Comparison of ENCODE assay signal across 12 cellular contexts in the genomic region with DNA sequence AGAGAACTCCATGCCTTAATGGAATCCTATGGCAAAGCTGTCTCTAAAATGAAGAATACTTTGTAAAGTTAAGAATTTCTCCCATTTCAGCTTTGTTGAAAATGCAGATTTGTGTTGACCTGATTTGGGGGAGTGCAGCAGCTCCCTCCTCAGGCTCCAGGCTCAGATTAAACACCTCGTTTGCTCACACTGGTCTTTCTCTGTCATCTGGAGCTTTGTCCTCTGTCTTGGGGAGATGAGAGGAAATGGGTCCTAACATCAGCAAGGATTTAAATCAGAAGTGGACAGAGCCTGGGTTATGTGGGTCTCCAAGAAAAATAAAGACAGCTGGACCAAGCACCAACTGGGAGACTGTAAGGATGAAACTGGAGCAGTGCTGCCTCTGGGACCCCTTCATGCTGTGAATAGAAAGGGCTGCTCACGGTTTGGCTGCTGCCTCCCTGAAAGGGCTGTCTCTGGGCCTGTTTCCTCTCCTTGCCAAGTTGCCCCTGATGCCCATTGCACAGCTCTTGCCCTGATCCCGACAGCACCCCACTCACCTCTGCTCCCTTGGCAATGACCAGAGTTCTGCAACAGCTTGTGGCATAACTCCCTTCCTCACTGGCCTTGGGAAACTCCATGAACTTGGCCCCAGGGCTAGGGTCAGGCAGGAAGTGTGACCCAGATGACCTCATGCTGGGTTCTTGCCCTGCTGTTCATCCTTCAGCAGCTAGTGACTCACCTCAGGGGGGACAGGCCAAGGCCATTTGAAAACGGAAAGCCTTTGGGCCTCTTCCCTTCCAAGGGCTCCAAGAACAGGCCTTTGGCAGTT.
DNase-seq lines count a peak whose midpoint lies in the region; ATAC-seq and TF ChIP-seq lines count a peak whose summit lies in the region.
"Had no signal": no experiment of that assay in that cellular context is flagged by ENCODE, and none has a peak within 500 bp of the region (broad histone marks: within the 10 kb centered on the region; RNA-seq: fewer than 3 reads in every experiment).

No MANE protein-coding gene starts in this region.

- peaks cover 3% of the 10 kb centered on the region for H3K4me1 Mint-ChIP-seq in progenitor cell of endocrine pancreas (ENCODE audit: low read depth)

- DNase-seq in AG09309 (ENCODE audit: low read depth) (no peak), M059J (ENCODE audit: low read depth) (peak; percentile 87), fibroblast of mammary gland (ENCODE audit: low read depth) (peak; percentile 69), mesendoderm (peak; percentile 88), progenitor cell of endocrine pancreas (ENCODE audit: low spot score, unreplicated experiment) (no peak), NK-92 (lab: John Stamatoyannopoulos, UW; ENCODE audit: unreplicated experiment) (no peak)
- DNase-seq: activated naive CD4-positive, alpha-beta T cell treated with anti-CD3 and anti-CD28 coated beads, Interleukin-2, amount 50 U/mL, for 16 hours; DMS79; KG1; T1000 had no signal

- no peaks in the 10 kb centered on the region for H3K27me3 ChIP-seq in mesendoderm (ENCODE audit: insufficient read depth, low read length, poor library complexity)

- no peak overlapping the region for H3K56ac ChIP-seq in mesendoderm (ENCODE audit: low read length)

- H4K8ac ChIP-seq in mesendoderm (ENCODE audit: low read depth, low read length): no peak overlapping the region

- H3K79me2 ChIP-seq in mesendoderm (ENCODE audit: control insufficient read depth, insufficient read depth, low read length): no peaks in the 10 kb centered on the region

- no peak overlapping the region for H3K4me2 ChIP-seq in mesendoderm (ENCODE audit: low read length)

- H4K5ac ChIP-seq in mesendoderm (ENCODE audit: low read length): no peak overlapping the region

- H3K27ac ChIP-seq in mesendoderm (ENCODE audit: low read depth, low read length): no peak overlapping the region

- no CpG with 5 or more reads among the region's 4 CpGs for whole genome bisulfite sequencing in mesendoderm (ENCODE audit: extremely low coverage, insufficient coverage, low lambda C conversion rate)

- H3K4me3 ChIP-seq in AG09309 (ENCODE audit: control insufficient read depth, low read depth, low read length) (no peak overlapping the region), fibroblast of mammary gland (ENCODE audit: control insufficient read depth, low read depth, low read length) (no peak overlapping the region), mesendoderm (ENCODE audit: low read length) (no peak overlapping the region)

- no peak overlapping the region for H2BK5ac ChIP-seq in mesendoderm (ENCODE audit: low read length)

- H3K36me3 ChIP-seq in mesendoderm (ENCODE audit: control insufficient read depth, insufficient read depth, low read length): no peaks in the 10 kb centered on the region

- H2AK5ac ChIP-seq in mesendoderm (ENCODE audit: low read length): no peak overlapping the region

- H3K4me1 ChIP-seq in mesendoderm (ENCODE audit: control insufficient read depth, low read depth, low read length): peaks cover 7% of the 10 kb centered on the region

- H3K23ac ChIP-seq in mesendoderm (ENCODE audit: low read length): no peak overlapping the region

- no peak overlapping the region for H2BK120ac ChIP-seq in mesendoderm (ENCODE audit: low read depth, low read length)

- peaks cover under 1% of the 10 kb centered on the region for H3K27me3 Mint-ChIP-seq in progenitor cell of endocrine pancreas

- H3K18ac ChIP-seq in mesendoderm (ENCODE audit: low read length): no peak overlapping the region

- H3K9me3 Mint-ChIP-seq in progenitor cell of endocrine pancreas (ENCODE audit: low read depth): no peaks in the 10 kb centered on the region

- H2BK15ac ChIP-seq in mesendoderm (replicated peaks; ENCODE audit: low read depth): no peak overlapping the region

- no peak overlapping the region for H3K4ac ChIP-seq in mesendoderm (ENCODE audit: low read depth, low read length)

- ATAC-seq in GM21381 (IDR thresholded peaks at IDR 0.05; ENCODE audit: unreplicated experiment) (no peak), GM19023 (IDR thresholded peaks at IDR 0.05; ENCODE audit: unreplicated experiment) (no peak)

- no peaks in the 10 kb centered on the region for H3K36me3 Mint-ChIP-seq in progenitor cell of endocrine pancreas (ENCODE audit: insufficient read depth)

- H3K9ac ChIP-seq in mesendoderm (ENCODE audit: low read length): no peak overlapping the region

- TF ChIP-seq CTCF in AG09309 (IDR thresholded peaks at IDR 0.05; ENCODE audit: control insufficient read depth, insufficient read depth, low read depth, low read length, missing control alignments) (peak; percentile 8), fibroblast of mammary gland (conservative IDR thresholded peaks at IDR 0.05; ENCODE audit: control insufficient read depth, insufficient read depth, low read depth, low read length) (no peak), progenitor cell of endocrine pancreas (IDR thresholded peaks at IDR 0.05; ENCODE audit: unreplicated experiment) (no peak)

- H3K79me1 ChIP-seq in mesendoderm (ENCODE audit: low read length): no peaks in the 10 kb centered on the region

- no peak overlapping the region for H3K27ac Mint-ChIP-seq in progenitor cell of endocrine pancreas

- H3K4me3 Mint-ChIP-seq in progenitor cell of endocrine pancreas (ENCODE audit: low read depth): no peak overlapping the region

Comparison
In these comparisons a context has a peak if more than half of its experiments do, and no peak if none do; other contexts are left out.
1. DNase-seq: peak in M059J (single experiment), fibroblast of mammary gland (single experiment) and mesendoderm (single experiment); none in AG09309 (single experiment), progenitor cell of endocrine pancreas (single experiment) and NK-92 (single experiment).